ENCODE assay signal across 8 cellular contexts in genomic region chr14:76957224-76957881, GRCh38.
A peak's percentile ranks its signal among the peaks of the same experiment; 100 is the strongest.
DNase-seq lines count a peak whose midpoint lies in the region; ATAC-seq and TF ChIP-seq lines count a peak whose summit lies in the region.

No MANE protein-coding gene starts in this region.

- no peak overlapping the region for H2BK20ac ChIP-seq in H9 (ENCODE audit: low read depth, low read length, poor library complexity, severe bottlenecking)

- TF ChIP-seq EP300 in sigmoid colon (IDR thresholded peaks at IDR 0.05) = no peak

- H2AFZ ChIP-seq in H9 (ENCODE audit: low read length) = no peak overlapping the region

- peak overlapping the region; percentile 5 to 47 for H3K4me3 Mint-ChIP-seq in H9

- no peak overlapping the region for H2AK5ac ChIP-seq in H9 (ENCODE audit: insufficient read length, low read length)

- H3K27me3 ChIP-seq in H9 (ENCODE audit: insufficient read depth, low read length) = no peaks in the 10 kb centered on the region
- no peaks in the 10 kb centered on the region for H3K27me3 ChIP-seq in RWPE2 (ENCODE audit: insufficient read depth, poor library complexity, severe bottlenecking)
- no peaks in the 10 kb centered on the region for H3K27me3 ChIP-seq in esophagus (ENCODE audit: control insufficient read depth in 1 of 2, insufficient read depth in 2 of 2, low read length in 2 of 2)
- no peaks in the 10 kb centered on the region for H3K27me3 ChIP-seq in sigmoid colon

- peak overlapping the region; percentile 97 for H3K27ac ChIP-seq in H9 (ENCODE audit: insufficient read length, low read depth, low read length)
- H3K27ac ChIP-seq in RWPE2 (ENCODE audit: poor library complexity, severe bottlenecking) = peak overlapping the region; percentile 95
- peak overlapping the region; percentile 95 to 97 for H3K27ac ChIP-seq in esophagus (ENCODE audit: low read depth in 2 of 2, low read length in 1 of 2)
- H3K27ac ChIP-seq in sigmoid colon = peak overlapping the region; percentile 91 to 97 (median 96)

- no peak overlapping the region for H2BK120ac ChIP-seq in H9 (ENCODE audit: low read depth, low read length, poor library complexity, severe bottlenecking)

- H3K9me3 ChIP-seq in H9 (ENCODE audit: control insufficient read depth, low read depth, low read length) = no peaks in the 10 kb centered on the region
- no peaks in the 10 kb centered on the region for H3K9me3 ChIP-seq in RWPE2 (ENCODE audit: severe bottlenecking)
- H3K9me3 ChIP-seq in esophagus (ENCODE audit: control insufficient read depth in 2 of 2, insufficient read depth in 1 of 2, low read depth in 1 of 2, low read length in 1 of 2) = no peaks in the 10 kb centered on the region
- no peaks in the 10 kb centered on the region for H3K9me3 ChIP-seq in sigmoid colon

- peaks cover 20% of the 10 kb centered on the region; the same call in 1 of the 2 replicates for H3K4me1 ChIP-seq in H9 (ENCODE audit: insufficient read depth, low read length)
- H3K4me1 ChIP-seq in RWPE2 (ENCODE audit: insufficient read depth, poor library complexity, severe bottlenecking) = peaks cover 75% of the 10 kb centered on the region
- H3K4me1 ChIP-seq in esophagus (ENCODE audit: control insufficient read depth in 2 of 2, insufficient read depth in 2 of 2, low read length in 1 of 2) = peaks cover 3 to 21% of the 10 kb centered on the region in 2 donors
- peaks cover 0 to 89% (median 84%) of the 10 kb centered on the region in 4 donors for H3K4me1 ChIP-seq in sigmoid colon

- no peak for ATAC-seq in RWPE2 (ENCODE audit: low read depth)
- ATAC-seq in HG02759 (IDR thresholded peaks at IDR 0.05; ENCODE audit: unreplicated experiment) = no peak
- no peak for ATAC-seq in HG02588 (IDR thresholded peaks at IDR 0.05; ENCODE audit: unreplicated experiment)

- no peaks in the 10 kb centered on the region; a peak in 1 of 5 replicates for H3K9me3 Mint-ChIP-seq in H9

- H3K4ac ChIP-seq in H9 (ENCODE audit: low read depth, low read length) = no peak overlapping the region

- H3T11ph ChIP-seq in H9 (ENCODE audit: low read length) = no peak overlapping the region

- intact Hi-C loops in sigmoid colon (cut with DNase I) = loop anchor here (5.0 kb wide), 2 partner anchors 85 to 140 kb away; partner anchors contain the start of gene CIPC

- H4K91ac ChIP-seq in H9 (ENCODE audit: insufficient read length, low read depth, low read length) = no peak overlapping the region

- H3K23me2 ChIP-seq in H9 (ENCODE audit: insufficient read length, low read depth, low read length, poor library complexity, severe bottlenecking) = peaks cover 8% of the 10 kb centered on the region

- H3K14ac ChIP-seq in H9 (ENCODE audit: insufficient read depth, low read length) = 0 out of 2 replicates have a peak overlapping the region, but pooled peaks have one; percentile 17

- H3K27me3 Mint-ChIP-seq in H9 (ENCODE audit: low read depth) = no peaks in the 10 kb centered on the region

- no peaks in the 10 kb centered on the region for H4K20me1 ChIP-seq in H9 (ENCODE audit: control insufficient read depth, insufficient read depth, insufficient read length)

- peak overlapping the region; percentile 68 for H3K4me2 ChIP-seq in H9 (ENCODE audit: insufficient read depth, insufficient read length, low read length)

- H3K36me3 ChIP-seq in RWPE2 (ENCODE audit: low read depth) (no peaks in the 10 kb centered on the region), esophagus (ENCODE audit: control insufficient read depth in 2 of 2, insufficient read depth in 2 of 2, low read length in 1 of 2) (no peaks in the 10 kb centered on the region), sigmoid colon (no peaks in the 10 kb centered on the region)

- peak overlapping the region; percentile 2 for H3K18ac ChIP-seq in H9 (ENCODE audit: insufficient read length, low read depth, low read length)

- H3K27ac Mint-ChIP-seq in H9 = peak overlapping the region; percentile 93 to 100 (median 97)

- H3K4me3 ChIP-seq in RWPE2 (ENCODE audit: severe bottlenecking) (no peak overlapping the region), esophagus (ENCODE audit: low read depth in 1 of 2, low read length in 2 of 2) (no peak overlapping the region), sigmoid colon (peak overlapping the region in 2 of 4 donors; percentile 46 to 50), foreskin fibroblast (ENCODE audit: low read depth in 1 of 2, low read length in 2 of 2) (no peak overlapping the region)

- no peak overlapping the region for H4K8ac ChIP-seq in H9 (replicated peaks; ENCODE audit: insufficient read length, low read depth, low read length)

- no peak overlapping the region for H2BK15ac ChIP-seq in H9 (ENCODE audit: low read depth, low read length)

- no peak overlapping the region for H2BK12ac ChIP-seq in H9 (ENCODE audit: insufficient read length, low read depth, low read length)

- H2BK5ac ChIP-seq in H9 (ENCODE audit: insufficient read length, low read length) = peak overlapping the region; percentile 70

- H3K79me2 ChIP-seq in H9 (ENCODE audit: insufficient read depth, low read length) = no peaks in the 10 kb centered on the region

- no CpG with 5 or more reads among the region's 4 CpGs for WGBS in H9 (ENCODE audit: extremely low coverage, insufficient read length, low lambda C conversion rate)
- 19 to 32% methylated on average over 4 of the region's 4 CpGs for WGBS in esophagus, 2 donors
- WGBS in sigmoid colon, 2 donors = 39 to 42% methylated on average over 4 of the region's 4 CpGs

- no peak for TF ChIP-seq POLR2A in sigmoid colon (IDR thresholded peaks at IDR 0.05)

- H3K4me1 Mint-ChIP-seq in H9 = peaks cover 65 to 68% of the 10 kb centered on the region in 2 experiments

- H3K23ac ChIP-seq in H9 (ENCODE audit: insufficient read length, low read depth, low read length) = no peak overlapping the region

- H4K5ac ChIP-seq in H9 (ENCODE audit: insufficient read length, low read depth, low read length) = no peak overlapping the region

- H3K36me3 Mint-ChIP-seq in H9 (ENCODE audit: insufficient read depth in 1 of 3, low read depth in 3 of 3) = no peaks in the 10 kb centered on the region; a peak in 1 of 7 replicates

- DNase-seq in H9 (no peak), RWPE2 (ENCODE audit: low spot score) (no peak), sigmoid colon (no peak), foreskin fibroblast (no peak), 8988T (no peak)

- no peaks in the 10 kb centered on the region for H3K79me1 ChIP-seq in H9 (ENCODE audit: insufficient read depth, low read depth, low read length, poor library complexity, severe bottlenecking)

- no peak overlapping the region for H3K9ac ChIP-seq in H9 (ENCODE audit: extremely low read depth, insufficient read length, low read length)

- H3K56ac ChIP-seq in H9 (ENCODE audit: insufficient read length, low read depth, low read length) = no peak overlapping the region

- TF ChIP-seq CTCF in H9 (conservative IDR thresholded peaks at IDR 0.05) (no peak), RWPE2 (IDR thresholded peaks at IDR 0.05; ENCODE audit: poor library complexity, severe bottlenecking) (no peak), sigmoid colon (IDR thresholded peaks at IDR 0.05) (no peak), foreskin fibroblast (IDR thresholded peaks at IDR 0.05; ENCODE audit: low read depth, low read length) (no peak)
